8 cellular contexts compared by ENCODE assay signal in genomic region chr17:64025732-64026294, GRCh38. TPM values are rescaled to one million over a fixed set of nuclear protein-coding genes. Genes with fewer than 3 reads are reported as not detected.
DNase-seq lines count a peak whose midpoint lies in the region; ATAC-seq and TF ChIP-seq lines count a peak whose summit lies in the region.

No MANE protein-coding gene starts in this region.

- H3K4me2 ChIP-seq in MM.1S (ENCODE audit: low read depth, low read length) = no peak overlapping the region

- peak; percentile 64 for ATAC-seq in GM21619 (IDR thresholded peaks at IDR 0.05; ENCODE audit: unreplicated experiment)

- H3F3A ChIP-seq in MM.1S (ENCODE audit: insufficient read depth, low read length) = peaks cover 58% of the 10 kb centered on the region

- in situ Hi-C loops in transverse colon (cut with MboI; ENCODE audit: low pct_ligation_motif_present in 1 of 4, low pct_unique_long_range_greater_than_20kb in 1 of 4, low sequenced_read_pairs in 3 of 4) = loop anchor here (10.0 to 25.0 kb wide), 4 partner anchors 101 to 261 kb away; partner anchors contain the start of genes ERN1 (in 2 of the 4), CSHL1 (in 1 of the 4) and GH1 (in 1 of the 4)

- DNase-seq in COLO668 (lab: John Stamatoyannopoulos, UW; ENCODE audit: unreplicated experiment) (peak; percentile 53), MM.1S (peak; percentile 32), SJCRH30 (peak; percentile 80 to 86), glomerular visceral epithelial cell (ENCODE audit: extremely low spot score) (peak; percentile 71), posterior cingulate gyrus (peak in 8 of 10 donors; percentile 24 to 86 (median 44)), transverse colon (peak; percentile 87)
- peak; percentile 87 for DNase-seq in activated effector memory CD4-positive, alpha-beta T cell treated with Interleukin-2 at 50 U/mL for 16 hours

- peak; percentile 74 for TF ChIP-seq CTCF in MM.1S (IDR thresholded peaks at IDR 0.05; ENCODE audit: low read length)
- TF ChIP-seq CTCF in transverse colon (IDR thresholded peaks at IDR 0.05) = peak; percentile 91 to 95 (median 94)

- TF ChIP-seq POLR2A in transverse colon (IDR thresholded peaks at IDR 0.05) = no peak

- no peaks in the 10 kb centered on the region for H3K9me3 ChIP-seq in MM.1S (replicated peaks; ENCODE audit: insufficient read depth, low read length)
- H3K9me3 ChIP-seq in SJCRH30 (replicated peaks) = no peaks in the 10 kb centered on the region
- no peaks in the 10 kb centered on the region for H3K9me3 ChIP-seq in transverse colon

- H3K36me3 ChIP-seq in MM.1S (replicated peaks; ENCODE audit: insufficient read depth, low read length) (no peaks in the 10 kb centered on the region), SJCRH30 (no peaks in the 10 kb centered on the region), transverse colon (no peaks in the 10 kb centered on the region)

- TF ChIP-seq EP300 in transverse colon (IDR thresholded peaks at IDR 0.05; ENCODE audit: low read depth) = no peak

- no peaks in the 10 kb centered on the region for H3K9me2 ChIP-seq in MM.1S (replicated peaks; ENCODE audit: insufficient read depth, low read length)

- H4K20me1 ChIP-seq in MM.1S (ENCODE audit: insufficient read depth, low read length) = no peaks in the 10 kb centered on the region

- intact Hi-C loops in posterior cingulate gyrus (cut with DNase I) (loop anchor here (5.0 kb wide), 2 partner anchors 109 to 256 kb away; partner anchors contain the start of gene GH1), transverse colon (cut with DNase I; ENCODE audit: low total_unique reads) (loop anchor here (2.0 to 10.0 kb wide), 2 partner anchors 101 to 107 kb away; no protein-coding TSS in a partner anchor)

- H2AFZ ChIP-seq in MM.1S (ENCODE audit: low read length) = no peak overlapping the region

- no peaks in the 10 kb centered on the region for H3K79me2 ChIP-seq in MM.1S (ENCODE audit: low read length)

- H3K27me3 ChIP-seq in MM.1S (replicated peaks; ENCODE audit: insufficient read depth, low read length) (no peaks in the 10 kb centered on the region), SJCRH30 (no peaks in the 10 kb centered on the region), transverse colon (no peaks in the 10 kb centered on the region)

- H3K27ac ChIP-seq in MM.1S (ENCODE audit: low read length) = no peak overlapping the region
- H3K27ac ChIP-seq in SJCRH30 = no peak overlapping the region
- peak overlapping the region in 1 of 4 donors; percentile 29 for H3K27ac ChIP-seq in transverse colon

- 2% methylated on average over 21 of the region's 21 CpGs; no CpG with 5 or more reads in 1 of the 2 donors for WGBS in transverse colon (ENCODE audit: low coverage in 1 of 2), 2 donors

- H3K4me3 ChIP-seq in MM.1S (ENCODE audit: low read length) (no peak overlapping the region), SJCRH30 (no peak overlapping the region), transverse colon (peak overlapping the region in 2 of 4 donors; percentile 12 to 17)

- H3K4me1 ChIP-seq in MM.1S (ENCODE audit: low read length) = peaks cover 6% of the 10 kb centered on the region
- peaks cover 2% of the 10 kb centered on the region; the same call in 1 of the 2 replicates for H3K4me1 ChIP-seq in SJCRH30
- H3K4me1 ChIP-seq in transverse colon = peaks cover 0 to 10% (median 3%) of the 10 kb centered on the region in 4 donors

- no peak overlapping the region for H3K9ac ChIP-seq in MM.1S (ENCODE audit: low read length)

RNA-seq across cellular contexts. Expression of gene ICAM2, which starts 5.4 kb away (rescaled TPM):
- total RNA-seq in SJCRH30 (2014; rRNA removed; shearing (Covaris generic)) = 0.33 and 0.43 TPM in 2 replicates
- 10 to 100 TPM in 1 of 4 donors, 1 to 10 TPM in 2, not detected in 1; 6.4 to 24.3 (median 9.3) TPM for total RNA-seq in transverse colon

RNA-seq across cellular contexts. Expression of gene PRR29, which starts 27.7 kb away (rescaled TPM):
- total RNA-seq in SJCRH30 (2014; rRNA removed; shearing (Covaris generic)) = 0.12 TPM in 1 of 2 replicates, not detected in the other
- not detected for total RNA-seq in transverse colon

RNA-seq across cellular contexts. Expression of gene SCN4A, which starts 53.1 kb away (rescaled TPM):
- total RNA-seq in SJCRH30 (2014; rRNA removed; shearing (Covaris generic)) = 12.4 and 14.3 TPM in 2 replicates
- under 1 TPM in 3 of 4 donors, not detected in 1; 0.14 to 0.48 (median 0.20) TPM for total RNA-seq in transverse colon

Comparison
In these comparisons a context has a peak if more than half of its experiments do, and no peak if none do; other contexts are left out.
1. DNase-seq: peak in every context shown above with its lines; median percentile 87 in activated effector memory CD4-positive, alpha-beta T cell treated with Interleukin-2 at 50 U/mL for 16 hours; 87 in transverse colon; 83 in SJCRH30; 71 in glomerular visceral epithelial cell; 53 in COLO668; 44 in posterior cingulate gyrus; 32 in MM.1S.